Comparison of ENCODE assay signal across 22 cellular contexts in the genomic region with DNA sequence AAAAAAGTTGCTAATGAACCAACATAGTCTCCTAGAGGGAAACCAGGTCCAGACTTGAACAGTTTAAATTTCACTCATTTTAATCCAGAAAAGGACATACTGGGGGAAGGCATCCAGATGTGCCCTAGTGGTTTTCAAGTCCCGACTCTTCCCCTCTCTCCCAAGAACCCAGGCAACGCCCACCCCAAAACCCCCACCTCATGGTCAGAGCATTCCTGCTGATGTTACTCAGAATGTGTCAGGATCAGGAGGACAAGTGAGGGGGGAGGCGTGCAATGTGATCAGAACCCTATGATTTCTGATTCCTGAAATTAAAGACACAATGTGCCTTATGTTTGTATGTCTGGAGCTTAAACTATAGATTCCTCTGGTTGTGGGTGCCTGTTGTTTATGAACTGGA. TPM values are rescaled to one million over a fixed set of nuclear protein-coding genes. Genes with fewer than 3 reads are reported as not detected.
DNase-seq lines count a peak whose midpoint lies in the region; ATAC-seq and TF ChIP-seq lines count a peak whose summit lies in the region.
"Had no signal": no experiment of that assay in that cellular context is flagged by ENCODE, and none has a peak within 500 bp of the region (broad histone marks: within the 10 kb centered on the region; RNA-seq: fewer than 3 reads in every experiment).

No MANE protein-coding gene starts in this region.

- H3K9ac ChIP-seq in adipocyte (ENCODE audit: low read length) = peak overlapping the region; percentile 83

- peak; percentile 86 for DNase-seq in HCEC 1CT
- DNase-seq in adipocyte (ENCODE audit: low read depth) = peak; percentile 65
- DNase-seq in foreskin fibroblast = peak; percentile 87 to 96
- peak; percentile 86 for DNase-seq in stromal cell of bone marrow (ENCODE audit: low read depth)
- no peak for DNase-seq in HuH-7.5 (ENCODE audit: low spot score)
- DNase-seq in activated CD8-positive, alpha-beta memory T cell treated with anti-CD3 and anti-CD28 coated beads, Interleukin-2, amount 10 ng/mL, durations not matched to agents 7 days and 5 days = no peak
- no peak for DNase-seq in NK-92 treated with Interleukin-12 subunit alpha and Interleukin-12 subunit beta, amount 100 ng/mL, for 24 hours (lab: John Stamatoyannopoulos, UW)
- no peak for DNase-seq in germinal center (ENCODE audit: low spot score)
- DNase-seq: activated CD4-positive, CD25-positive, alpha-beta regulatory T cell; amniotic stem cell; C1 segment of cervical spinal cord; H9; hypothalamus; naive thymus-derived CD4-positive, alpha-beta T cell; NCI-H1092; NCI-H2171; stomach; T-helper 1 cell had no signal

- H3K4me1 ChIP-seq in adipocyte (ENCODE audit: control insufficient read depth, insufficient read depth, low read length) = peaks cover 53% of the 10 kb centered on the region
- H3K4me1 ChIP-seq: psoas muscle had no signal

- TF ChIP-seq CTCF in foreskin fibroblast (IDR thresholded peaks at IDR 0.05; ENCODE audit: low read depth, low read length) = no peak

- no peaks in the 10 kb centered on the region for H3K27me3 ChIP-seq in adipocyte (replicated peaks; ENCODE audit: control insufficient read depth, insufficient read depth, low read length)
- H3K27me3 ChIP-seq: stomach had no signal

- H3K4me1 Mint-ChIP-seq in activated CD8-positive, alpha-beta memory T cell treated with anti-CD3 and anti-CD28 coated beads, Interleukin-2, amount 10 ng/mL, durations not matched to agents 7 days and 5 days = peaks cover 7% of the 10 kb centered on the region

- peaks cover 43% of the 10 kb centered on the region for H3K36me3 ChIP-seq in adipocyte (ENCODE audit: control insufficient read depth, insufficient read depth, low read length, severe bottlenecking)

- no peak overlapping the region for H3K27ac Mint-ChIP-seq in activated CD8-positive, alpha-beta memory T cell treated with anti-CD3 and anti-CD28 coated beads, Interleukin-2, amount 10 ng/mL, durations not matched to agents 7 days and 5 days
- H3K27ac Mint-ChIP-seq: activated T-helper 2 cell treated with anti-CD3 and anti-CD28 coated beads, Interferon-gamma antibody, Interleukin-2, Interleukin-4, amounts not matched to agents 10 μg/mL and 5 μg/mL and 100 μg/mL, durations not matched to agents 14 hours and 24 hours and 36 hours; H9 had no signal

- no peak overlapping the region for H3K4me3 ChIP-seq in adipocyte (ENCODE audit: low read length)
- H3K4me3 ChIP-seq in foreskin fibroblast (ENCODE audit: low read depth in 1 of 2, low read length in 2 of 2) = no peak overlapping the region
- H3K4me3 ChIP-seq: psoas muscle, stomach had no signal

- no peaks in the 10 kb centered on the region for H3K9me3 Mint-ChIP-seq in activated CD8-positive, alpha-beta memory T cell treated with anti-CD3 and anti-CD28 coated beads, Interleukin-2, amount 10 ng/mL, durations not matched to agents 7 days and 5 days (ENCODE audit: low read depth)
- H3K9me3 Mint-ChIP-seq: activated T-helper 2 cell treated with anti-CD3 and anti-CD28 coated beads, Interferon-gamma antibody, Interleukin-2, Interleukin-4, amounts not matched to agents 10 μg/mL and 5 μg/mL and 100 μg/mL, durations not matched to agents 14 hours and 24 hours and 36 hours; H9; IgD-negative memory B cell; naive thymus-derived CD4-positive, alpha-beta T cell had no signal

- CTCF ChIA-PET in activated CD8-positive, alpha-beta memory T cell treated with anti-CD3 and anti-CD28 coated beads, Interleukin-2, amount 10 ng/mL, durations not matched to agents 7 days and 5 days (lab: Charles Lee) = interaction anchor here (1.2 kb wide), 1 partner anchor 249 kb away, joined by 5 read pairs; no protein-coding TSS in a partner anchor

- no peak overlapping the region for H3K4me3 Mint-ChIP-seq in activated CD8-positive, alpha-beta memory T cell treated with anti-CD3 and anti-CD28 coated beads, Interleukin-2, amount 10 ng/mL, durations not matched to agents 7 days and 5 days
- H3K4me3 Mint-ChIP-seq: H9; IgD-negative memory B cell; naive thymus-derived CD4-positive, alpha-beta T cell had no signal

- no peaks in the 10 kb centered on the region for H3K27me3 Mint-ChIP-seq in activated CD8-positive, alpha-beta memory T cell treated with anti-CD3 and anti-CD28 coated beads, Interleukin-2, amount 10 ng/mL, durations not matched to agents 7 days and 5 days
- H3K27me3 Mint-ChIP-seq: IgD-negative memory B cell; naive thymus-derived CD4-positive, alpha-beta T cell had no signal

- no peaks in the 10 kb centered on the region for H3K9me3 ChIP-seq in adipocyte (ENCODE audit: control insufficient read depth, low read length)
- H3K9me3 ChIP-seq: psoas muscle, stomach had no signal

- no peak for ATAC-seq in activated CD8-positive, alpha-beta memory T cell treated with anti-CD3 and anti-CD28 coated beads, Interleukin-2, amount 10 ng/mL, durations not matched to agents 7 days and 5 days
- ATAC-seq: naive thymus-derived CD4-positive, alpha-beta T cell; psoas muscle; Right ventricle myocardium inferior had no signal

- peaks cover 7% of the 10 kb centered on the region for H3K36me3 Mint-ChIP-seq in activated CD8-positive, alpha-beta memory T cell treated with anti-CD3 and anti-CD28 coated beads, Interleukin-2, amount 10 ng/mL, durations not matched to agents 7 days and 5 days

RNA-seq across cellular contexts. Expression of gene CTSK, which starts 1.6 kb away (rescaled TPM):
- 1 to 10 TPM; 5.7 to 6.4 TPM for total RNA-seq in activated CD8-positive, alpha-beta memory T cell treated with anti-CD3 and anti-CD28 coated beads, Interleukin-2, amount 10 ng/mL, durations not matched to agents 7 days and 5 days

RNA-seq across cellular contexts. Expression of gene CTSS, which starts 44.1 kb away (rescaled TPM):
- 10 to 100 TPM; 85.3 to 95.9 TPM for total RNA-seq in activated CD8-positive, alpha-beta memory T cell treated with anti-CD3 and anti-CD28 coated beads, Interleukin-2, amount 10 ng/mL, durations not matched to agents 7 days and 5 days
- total RNA-seq: H9 had no signal

Comparison
In these comparisons a context has a peak if more than half of its experiments do, and no peak if none do; other contexts are left out.
1. DNase-seq: peak in HCEC 1CT (single experiment), adipocyte (single experiment), foreskin fibroblast (2 of 2) and stromal cell of bone marrow (single experiment); none in HuH-7.5 (single experiment), activated CD8-positive, alpha-beta memory T cell treated with anti-CD3 and anti-CD28 coated beads, Interleukin-2, amount 10 ng/mL, durations not matched to agents 7 days and 5 days (single experiment), NK-92 treated with Interleukin-12 subunit alpha and Interleukin-12 subunit beta, amount 100 ng/mL, for 24 hours (single experiment) and germinal center (single experiment).